ENCODE assay signal across 34 cellular contexts in the genomic region with DNA sequence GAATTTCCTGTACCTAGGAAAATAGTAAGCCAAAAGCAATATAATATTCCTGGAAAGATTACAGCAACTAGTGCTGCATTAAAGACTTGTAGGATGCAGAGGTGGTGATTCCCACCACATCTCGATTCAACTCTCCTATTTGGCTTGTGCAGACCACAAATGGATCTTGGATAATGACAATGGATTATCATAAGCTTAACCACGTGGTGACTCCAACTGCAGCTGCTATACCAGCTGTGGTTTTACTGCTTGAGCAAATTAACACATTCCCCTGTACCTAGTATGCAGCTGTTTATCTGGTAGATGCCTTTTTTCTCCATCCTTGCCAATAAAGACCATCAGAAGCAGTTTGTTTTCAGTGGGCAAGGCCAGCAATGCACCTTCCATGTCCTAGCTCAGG.
"Had no signal": no experiment of that assay in that cellular context is flagged by ENCODE, and none has a peak within 500 bp of the region (broad histone marks: within the 10 kb centered on the region; RNA-seq: fewer than 3 reads in every experiment).

No MANE protein-coding gene starts in this region.

- H3K27ac Mint-ChIP-seq: activated CD4-positive, alpha-beta memory T cell treated with anti-CD3 and anti-CD28 coated beads for 36 hours; activated CD4-positive, alpha-beta T cell treated with anti-CD3 and anti-CD28 coated beads for 36 hours; activated CD4-positive, alpha-beta T cell treated with anti-CD3 and anti-CD28 coated beads, Interleukin-2, amount 10 ng/mL, durations not matched to agents 24 days and 14 days; activated CD8-positive, alpha-beta memory T cell treated with anti-CD3 and anti-CD28 coated beads, Interleukin-2, amount 10 ng/mL, durations not matched to agents 7 days and 5 days; activated CD8-positive, alpha-beta T cell treated with anti-CD3 and anti-CD28 coated beads, Interleukin-2, amount 10 ng/mL, durations not matched to agents 7 days and 5 days; activated naive CD4-positive, alpha-beta T cell treated with anti-CD3 and anti-CD28 coated beads for 36 hours; activated naive CD4-positive, alpha-beta T cell treated with anti-CD3 and anti-CD28 coated beads, Interleukin-2, amount 50 U/mL, for 24 hours; activated naive CD8-positive, alpha-beta T cell treated with anti-CD3 and anti-CD28 coated beads for 36 hours; activated naive CD8-positive, alpha-beta T cell treated with anti-CD3 and anti-CD28 coated beads, Interleukin-2, amount 50 U/mL, for 24 hours; activated T-helper 1 cell treated with anti-CD3 and anti-CD28 coated beads, Interleukin-12 subunit alpha, Interleukin-12 subunit beta, Interleukin-2, Interleukin-4 antibody, amounts not matched to agents 30 ng/mL and 10 ng/mL and 1 ng/mL, durations not matched to agents 14 hours and 24 hours and 36 hours; activated T-helper 2 cell treated with anti-CD3 and anti-CD28 coated beads, Interferon-gamma antibody, Interleukin-2, Interleukin-4, amounts not matched to agents 10 μg/mL and 5 μg/mL and 100 μg/mL, durations not matched to agents 14 hours and 24 hours and 36 hours; brain; T-helper 17 cell; T-helper 2 cell treated with Interferon-gamma antibody and Interleukin-4, amounts not matched to agents 5 μg/mL and 100 μg/mL, for 36 hours had no signal

- H3K27me3 ChIP-seq: adrenal gland, ascending aorta, breast epithelium, cardiac muscle cell, colonic mucosa, esophagus squamous epithelium, gastroesophageal sphincter had no signal

- DNase-seq: activated CD4-positive, alpha-beta memory T cell treated with anti-CD3 and anti-CD28 coated beads for 36 hours; activated CD4-positive, alpha-beta T cell treated with anti-CD3 and anti-CD28 coated beads for 36 hours; activated CD4-positive, alpha-beta T cell treated with anti-CD3 and anti-CD28 coated beads, Interleukin-2, amount 10 ng/mL, durations not matched to agents 24 days and 14 days; activated CD4-positive, CD25-positive, alpha-beta regulatory T cell; activated CD4-positive, CD25-positive, alpha-beta regulatory T cell treated with anti-CD3 and anti-CD28 coated beads, Interleukin-2, amount 50 U/mL, for 72 hours; activated CD8-positive, alpha-beta memory T cell treated with anti-CD3 and anti-CD28 coated beads, Interleukin-2, amount 10 ng/mL, durations not matched to agents 7 days and 5 days; activated CD8-positive, alpha-beta memory T cell treated with anti-CD3 and anti-CD28 coated beads, Interleukin-2, amount 50 U/mL, for 4 hours; activated CD8-positive, alpha-beta T cell treated with anti-CD3 and anti-CD28 coated beads, Interleukin-2, amount 10 ng/mL, durations not matched to agents 7 days and 5 days; activated effector memory CD4-positive, alpha-beta T cell treated with anti-CD3 and anti-CD28 coated beads, Interleukin-2, amount 50 U/mL, for 16 hours; activated naive CD4-positive, alpha-beta T cell treated with anti-CD3 and anti-CD28 coated beads for 36 hours; activated naive CD8-positive, alpha-beta T cell treated with anti-CD3 and anti-CD28 coated beads for 36 hours; activated naive CD8-positive, alpha-beta T cell treated with anti-CD3 and anti-CD28 coated beads, Interleukin-2, amount 50 U/mL, for 24 hours; activated T-cell treated with anti-CD3 and anti-CD28 coated beads, Interleukin-2, amount 50 U/mL, for 1 hour; activated T-cell treated with anti-CD3 and anti-CD28 coated beads, Interleukin-2, amount 50 U/mL, for 48 hours; adrenal gland; central memory CD4-positive, alpha-beta T cell; cerebellar nuclear complex; colonic mucosa; effector CD8-positive, alpha-beta T cell; esophagus squamous epithelium; foreskin melanocyte; T-helper 17 cell; T1000; WERI-Rb-1 had no signal

- H3K27me3 Mint-ChIP-seq: activated CD4-positive, alpha-beta memory T cell treated with anti-CD3 and anti-CD28 coated beads for 36 hours; activated CD4-positive, alpha-beta T cell treated with anti-CD3 and anti-CD28 coated beads for 36 hours; activated CD4-positive, alpha-beta T cell treated with anti-CD3 and anti-CD28 coated beads, Interleukin-2, amount 10 ng/mL, durations not matched to agents 24 days and 14 days; activated CD8-positive, alpha-beta memory T cell treated with anti-CD3 and anti-CD28 coated beads, Interleukin-2, amount 10 ng/mL, durations not matched to agents 7 days and 5 days; activated naive CD4-positive, alpha-beta T cell treated with anti-CD3 and anti-CD28 coated beads, Interleukin-2, amount 50 U/mL, for 24 hours; activated naive CD8-positive, alpha-beta T cell treated with anti-CD3 and anti-CD28 coated beads for 36 hours; activated naive CD8-positive, alpha-beta T cell treated with anti-CD3 and anti-CD28 coated beads, Interleukin-2, amount 50 U/mL, for 24 hours; T-helper 17 cell had no signal

- H3K4me1 ChIP-seq: adrenal gland, ascending aorta, breast epithelium, colonic mucosa, esophagus squamous epithelium, gastroesophageal sphincter had no signal

- H3K9me3 ChIP-seq: adrenal gland, ascending aorta, breast epithelium, colonic mucosa, esophagus squamous epithelium, gastroesophageal sphincter had no signal

- H3K36me3 ChIP-seq: adrenal gland, ascending aorta, breast epithelium, cardiac muscle cell, colonic mucosa, esophagus squamous epithelium, gastroesophageal sphincter, WERI-Rb-1 had no signal

- H3K4me1 Mint-ChIP-seq: activated CD4-positive, alpha-beta T cell treated with anti-CD3 and anti-CD28 coated beads for 36 hours; activated CD4-positive, alpha-beta T cell treated with anti-CD3 and anti-CD28 coated beads, Interleukin-2, amount 10 ng/mL, durations not matched to agents 24 days and 14 days; activated CD8-positive, alpha-beta memory T cell treated with anti-CD3 and anti-CD28 coated beads, Interleukin-2, amount 10 ng/mL, durations not matched to agents 7 days and 5 days; activated naive CD4-positive, alpha-beta T cell treated with anti-CD3 and anti-CD28 coated beads, Interleukin-2, amount 50 U/mL, for 24 hours; activated naive CD8-positive, alpha-beta T cell treated with anti-CD3 and anti-CD28 coated beads for 36 hours; activated naive CD8-positive, alpha-beta T cell treated with anti-CD3 and anti-CD28 coated beads, Interleukin-2, amount 50 U/mL, for 24 hours; brain; T-helper 17 cell had no signal

- H3K36me3 Mint-ChIP-seq: activated CD4-positive, alpha-beta memory T cell treated with anti-CD3 and anti-CD28 coated beads for 36 hours; activated CD8-positive, alpha-beta memory T cell treated with anti-CD3 and anti-CD28 coated beads, Interleukin-2, amount 10 ng/mL, durations not matched to agents 7 days and 5 days; activated naive CD4-positive, alpha-beta T cell treated with anti-CD3 and anti-CD28 coated beads, Interleukin-2, amount 50 U/mL, for 24 hours; activated naive CD8-positive, alpha-beta T cell treated with anti-CD3 and anti-CD28 coated beads for 36 hours; brain had no signal

- H3K27ac ChIP-seq: adrenal gland, ascending aorta, breast epithelium, cardiac muscle cell, colonic mucosa, epithelial cell of prostate, esophagus squamous epithelium, gastroesophageal sphincter, WERI-Rb-1 had no signal

- H3K4me3 Mint-ChIP-seq: activated CD4-positive, alpha-beta memory T cell treated with anti-CD3 and anti-CD28 coated beads for 36 hours; activated CD4-positive, alpha-beta T cell treated with anti-CD3 and anti-CD28 coated beads for 36 hours; activated CD4-positive, alpha-beta T cell treated with anti-CD3 and anti-CD28 coated beads, Interleukin-2, amount 10 ng/mL, durations not matched to agents 24 days and 14 days; activated CD8-positive, alpha-beta memory T cell treated with anti-CD3 and anti-CD28 coated beads, Interleukin-2, amount 10 ng/mL, durations not matched to agents 7 days and 5 days; activated CD8-positive, alpha-beta T cell treated with anti-CD3 and anti-CD28 coated beads, Interleukin-2, amount 10 ng/mL, durations not matched to agents 7 days and 5 days; activated naive CD4-positive, alpha-beta T cell treated with anti-CD3 and anti-CD28 coated beads for 36 hours; activated naive CD4-positive, alpha-beta T cell treated with anti-CD3 and anti-CD28 coated beads, Interleukin-2, amount 50 U/mL, for 24 hours; activated naive CD8-positive, alpha-beta T cell treated with anti-CD3 and anti-CD28 coated beads for 36 hours; activated naive CD8-positive, alpha-beta T cell treated with anti-CD3 and anti-CD28 coated beads, Interleukin-2, amount 50 U/mL, for 24 hours; activated T-helper 1 cell treated with anti-CD3 and anti-CD28 coated beads, Interleukin-12 subunit alpha, Interleukin-12 subunit beta, Interleukin-2, Interleukin-4 antibody, amounts not matched to agents 30 ng/mL and 10 ng/mL and 1 ng/mL, durations not matched to agents 14 hours and 24 hours and 36 hours; brain; T-helper 17 cell; T-helper 2 cell treated with Interferon-gamma antibody and Interleukin-4, amounts not matched to agents 5 μg/mL and 100 μg/mL, for 36 hours had no signal

- H3K4me3 ChIP-seq: adrenal gland, ascending aorta, breast epithelium, cardiac muscle cell, colonic mucosa, esophagus squamous epithelium, gastroesophageal sphincter had no signal

- H3K9me3 Mint-ChIP-seq: activated CD4-positive, alpha-beta memory T cell treated with anti-CD3 and anti-CD28 coated beads for 36 hours; activated naive CD4-positive, alpha-beta T cell treated with anti-CD3 and anti-CD28 coated beads for 36 hours; activated naive CD4-positive, alpha-beta T cell treated with anti-CD3 and anti-CD28 coated beads, Interleukin-2, amount 50 U/mL, for 24 hours; activated naive CD8-positive, alpha-beta T cell treated with anti-CD3 and anti-CD28 coated beads for 36 hours; activated naive CD8-positive, alpha-beta T cell treated with anti-CD3 and anti-CD28 coated beads, Interleukin-2, amount 50 U/mL, for 24 hours; activated T-helper 1 cell treated with anti-CD3 and anti-CD28 coated beads, Interleukin-12 subunit alpha, Interleukin-12 subunit beta, Interleukin-2, Interleukin-4 antibody, amounts not matched to agents 30 ng/mL and 10 ng/mL and 1 ng/mL, durations not matched to agents 14 hours and 24 hours and 36 hours; brain had no signal

- ATAC-seq: activated CD4-positive, alpha-beta T cell treated with anti-CD3 and anti-CD28 coated beads for 36 hours; activated CD8-positive, alpha-beta memory T cell treated with anti-CD3 and anti-CD28 coated beads, Interleukin-2, amount 10 ng/mL, durations not matched to agents 7 days and 5 days; activated CD8-positive, alpha-beta T cell treated with anti-CD3 and anti-CD28 coated beads, Interleukin-2, amount 10 ng/mL, durations not matched to agents 7 days and 5 days; activated naive CD8-positive, alpha-beta T cell treated with anti-CD3 and anti-CD28 coated beads, Interleukin-2, amount 50 U/mL, for 24 hours; gastroesophageal sphincter; T-helper 17 cell had no signal
